ENCODE assay signal across 24 cellular contexts in genomic region chr6:166743925-166744653, GRCh38.
DNase-seq lines count a peak whose midpoint lies in the region; ATAC-seq, FAIRE-seq and TF ChIP-seq lines count a peak whose summit lies in the region.
"Had no signal": no experiment of that assay in that cellular context is flagged by ENCODE, and none has a peak within 500 bp of the region (broad histone marks: within the 10 kb centered on the region; RNA-seq: fewer than 3 reads in every experiment).

No MANE protein-coding gene starts in this region.

- H3K79me2 ChIP-seq in H1 (ENCODE audit: control insufficient read depth in 1 of 2, insufficient read depth in 2 of 2, low read length in 2 of 2): no peaks in the 10 kb centered on the region

- intact Hi-C loops in IMR-90 (cut with micrococcal nuclease): no loop called here

- H3K23me2 ChIP-seq in H1 (ENCODE audit: low read depth, low read length): no peaks in the 10 kb centered on the region

- POLR2A ChIA-PET in IMR-90 (lab: Charles Lee; ENCODE audit: unreplicated experiment): no interaction called here
- POLR2A ChIA-PET in H1 (lab: Charles Lee; ENCODE audit: partially characterized antibody): interaction anchor here (0.6 kb wide), 1 partner anchor 372 kb away, joined by 3 read pairs; no protein-coding TSS in a partner anchor

- no peaks in the 10 kb centered on the region for H3K36me3 Mint-ChIP-seq in nephron (ENCODE audit: low read depth)
- no peaks in the 10 kb centered on the region for H3K36me3 Mint-ChIP-seq in activated T-cell treated with anti-CD3 and anti-CD28 coated beads, Interleukin-2, amount 50 U/mL, for 72 hours (ENCODE audit: insufficient read depth in 2 of 2)
- H3K36me3 Mint-ChIP-seq: naive thymus-derived CD8-positive, alpha-beta T cell had no signal

- peak overlapping the region; percentile 51 to 88 (median 51) for H3K27ac Mint-ChIP-seq in nephron
- no peak overlapping the region for H3K27ac Mint-ChIP-seq in activated T-cell treated with anti-CD3 and anti-CD28 coated beads, Interleukin-2, amount 50 U/mL, for 72 hours
- H3K27ac Mint-ChIP-seq: naive thymus-derived CD8-positive, alpha-beta T cell had no signal

- H3K4me1 Mint-ChIP-seq in nephron: peaks cover 17% of the 10 kb centered on the region
- H3K4me1 Mint-ChIP-seq in activated T-cell treated with anti-CD3 and anti-CD28 coated beads, Interleukin-2, amount 50 U/mL, for 72 hours (ENCODE audit: low read depth): no peaks in the 10 kb centered on the region

- TF ChIP-seq POLR2A in IMR-90 (IDR thresholded peaks at IDR 0.05; ENCODE audit: low read depth, low read length) (no peak), H1 (IDR thresholded peaks at IDR 0.05; ENCODE audit: control extremely low read depth in 1 of 2, low read depth in 2 of 2, low read length in 2 of 2) (no peak)

- H3K9ac ChIP-seq in IMR-90 (ENCODE audit: low read depth, low read length) (no peak overlapping the region), H1 (replicated peaks in 1 of 4; ENCODE audit: extremely low read depth in 1 of 4, low read depth in 3 of 4, low read length in 3 of 4) (no peak overlapping the region)
- H3K9ac ChIP-seq: KMS-11 had no signal

- 73% methylated on average over 3 of the region's 28 CpGs; no CpG with 5 or more reads in 1 of the 2 experiments for WGBS in IMR-90 (ENCODE audit: extremely low coverage in 2 of 2, insufficient read length in 1 of 2), 2 experiments
- WGBS in H1 (ENCODE audit: extremely low coverage in 1 of 2, insufficient coverage in 1 of 2, insufficient read length in 1 of 2, insufficient replicate concordance in 2 of 2, low coverage in 1 of 2, low lambda C conversion rate in 2 of 2, missing lambda C conversion rate in 1 of 2), 2 experiments: 86% methylated on average over 24 of the region's 28 CpGs; no CpG with 5 or more reads in 1 of the 2 experiments

- H3K56ac ChIP-seq in IMR-90 (ENCODE audit: extremely low read depth, insufficient read depth, low read length) (no peak overlapping the region), H1 (replicated peaks; ENCODE audit: insufficient read length, low read depth, low read length) (no peak overlapping the region)

- no peaks in the 10 kb centered on the region for H3K9me3 Mint-ChIP-seq in nephron
- no peaks in the 10 kb centered on the region for H3K9me3 Mint-ChIP-seq in activated T-cell treated with anti-CD3 and anti-CD28 coated beads, Interleukin-2, amount 50 U/mL, for 72 hours
- H3K9me3 Mint-ChIP-seq: naive thymus-derived CD8-positive, alpha-beta T cell had no signal

- H4K91ac ChIP-seq in IMR-90 (ENCODE audit: insufficient read depth, low read depth, low read length): no peak overlapping the region
- no peak overlapping the region for H4K91ac ChIP-seq in H1 (replicated peaks; ENCODE audit: insufficient read length, low read length)

- no peak overlapping the region for H4K5ac ChIP-seq in IMR-90 (ENCODE audit: low read depth, low read length)
- no peak overlapping the region for H4K5ac ChIP-seq in H1 (ENCODE audit: insufficient read length, low read depth, low read length)

- no peaks in the 10 kb centered on the region for H3K36me3 ChIP-seq in IMR-90 (ENCODE audit: control insufficient read depth, insufficient read depth, low read length)
- no peaks in the 10 kb centered on the region for H3K36me3 ChIP-seq in H1 (ENCODE audit: control insufficient read depth in 2 of 4, insufficient read depth in 4 of 4, low read length in 3 of 4)
- H3K36me3 ChIP-seq: ascending aorta, Peyer's patch had no signal

- H3K79me1 ChIP-seq in IMR-90 (ENCODE audit: low read depth in 1 of 2, low read length in 2 of 2) (no peaks in the 10 kb centered on the region), H1 (ENCODE audit: low read depth, low read length) (no peaks in the 10 kb centered on the region)

- H4K20me1 ChIP-seq in IMR-90 (ENCODE audit: insufficient read depth, low read length) (no peaks in the 10 kb centered on the region), H1 (replicated peaks in 1 of 2; ENCODE audit: control insufficient read depth in 1 of 2, insufficient read depth in 2 of 2, low read length in 2 of 2) (peaks cover 0 to 2% of the 10 kb centered on the region in 2 experiments)

- H3K23ac ChIP-seq in IMR-90 (ENCODE audit: low read depth, low read length) (no peak overlapping the region), H1 (ENCODE audit: insufficient read length) (no peak overlapping the region)

- peaks cover 31% of the 10 kb centered on the region for H3K27me3 Mint-ChIP-seq in nephron (ENCODE audit: low read depth)
- H3K27me3 Mint-ChIP-seq in activated T-cell treated with anti-CD3 and anti-CD28 coated beads, Interleukin-2, amount 50 U/mL, for 72 hours (ENCODE audit: low read depth): no peaks in the 10 kb centered on the region

- H3K4ac ChIP-seq in IMR-90 (ENCODE audit: low read depth, low read length) (no peak overlapping the region), H1 (replicated peaks; ENCODE audit: insufficient read length, low read depth, low read length) (no peak overlapping the region)

- H2BK12ac ChIP-seq in H1 (ENCODE audit: low read depth, low read length): peak overlapping the region; percentile 60; the same call in 1 of the 2 replicates

- H3K4me2 ChIP-seq in IMR-90 (ENCODE audit: low read depth, low read length) (no peak overlapping the region), H1 (ENCODE audit: insufficient read depth in 1 of 2, low read depth in 2 of 2, low read length in 2 of 2) (no peak overlapping the region)
- H3K4me2 ChIP-seq: KMS-11 had no signal

- TF ChIP-seq CTCF in IMR-90 (conservative IDR thresholded peaks at IDR 0.05; ENCODE audit: low read depth, low read length): no peak
- no peak for TF ChIP-seq CTCF in H1 (IDR thresholded peaks at IDR 0.05; ENCODE audit: control extremely low read depth in 1 of 3, insufficient read depth in 1 of 3, low read depth in 1 of 3, low read length in 3 of 3)
- no peak for TF ChIP-seq CTCF in nephron (IDR thresholded peaks at IDR 0.05; ENCODE audit: unreplicated experiment in 3 of 3)

- peaks cover 8% of the 10 kb centered on the region; the same call in 1 of the 2 replicates for H3K9me1 ChIP-seq in IMR-90 (ENCODE audit: insufficient read depth, low read length)

- dilution Hi-C loops in IMR-90 (cut with HindIII; ENCODE audit: low sequenced_read_pairs, unreplicated experiment): no loop called here

- H3K27ac ChIP-seq in IMR-90 (ENCODE audit: insufficient read depth, low read length) (no peak overlapping the region), H1 (ENCODE audit: low read depth, low read length) (no peak overlapping the region)
- H3K27ac ChIP-seq: ascending aorta, KMS-11, Peyer's patch had no signal

- H3K27me3 ChIP-seq in IMR-90 (ENCODE audit: control insufficient read depth, insufficient read depth, low read length) (peaks cover 6% of the 10 kb centered on the region; the same call in 1 of the 2 replicates), H1 (replicated peaks in 1 of 4; ENCODE audit: control insufficient read depth in 3 of 4, extremely low read depth in 1 of 4, insufficient read depth in 3 of 4, low read length in 3 of 4) (no peaks in the 10 kb centered on the region)
- H3K27me3 ChIP-seq: ascending aorta, Peyer's patch had no signal

- BruUV-seq in IMR-90 (replicated peaks; lab: Mats Ljungman, UMichigan): no TSS peak

- peak overlapping the region in 1 of 3 experiments; percentile 18 for H3K4me3 Mint-ChIP-seq in nephron
- H3K4me3 Mint-ChIP-seq in activated T-cell treated with anti-CD3 and anti-CD28 coated beads, Interleukin-2, amount 50 U/mL, for 72 hours: no peak overlapping the region
- H3K4me3 Mint-ChIP-seq: naive thymus-derived CD8-positive, alpha-beta T cell had no signal

- ATAC-seq in IMR-90 (ENCODE audit: low read depth): peak; percentile 38
- peak; percentile 21 for ATAC-seq in stimulated activated naive CD8-positive, alpha-beta T cell treated with anti-CD3 and anti-CD28 coated beads, Interleukin-15, Interleukin-2, amounts not matched to agents 100 U/mL and 50 U/mL, for 24 hours
- no peak for ATAC-seq in activated T-cell treated with anti-CD3 and anti-CD28 coated beads, Interleukin-2, amount 50 U/mL, for 72 hours (replicated peaks in 1 of 2)
- no peak for ATAC-seq in HG03460 (IDR thresholded peaks at IDR 0.05; ENCODE audit: unreplicated experiment)
- ATAC-seq: left lobe of liver; naive thymus-derived CD8-positive, alpha-beta T cell had no signal

- TF ChIP-seq RAD21 in IMR-90 (IDR thresholded peaks at IDR 0.05; ENCODE audit: low read length) (no peak), H1 (IDR thresholded peaks at IDR 0.05 in 1 of 2, conservative IDR thresholded peaks at IDR 0.05 in 1 of 2; ENCODE audit: low read depth in 2 of 2, low read length in 2 of 2) (no peak)

- no peak overlapping the region for H4K8ac ChIP-seq in IMR-90 (ENCODE audit: low read depth in 2 of 2, low read length in 2 of 2)
- peak overlapping the region; percentile 58; the same call in 1 of the 2 replicates for H4K8ac ChIP-seq in H1 (ENCODE audit: extremely low read depth, insufficient read depth, low read length)

- H2AK5ac ChIP-seq in IMR-90 (ENCODE audit: low read depth, low read length): no peak overlapping the region
- H2AK5ac ChIP-seq in H1 (ENCODE audit: low read depth, low read length): no peak overlapping the region

- no peak overlapping the region for H2AK9ac ChIP-seq in IMR-90 (replicated peaks; ENCODE audit: low read depth, low read length, poor library complexity)

- DNase-seq in IMR-90 (peak; percentile 13), H1 (ENCODE audit: low read depth in 1 of 2, low spot score in 2 of 2) (peak in 1 of 2 experiments; percentile 46), NCI-H2171 treated with DMSO at 0.1 percent for 48 hours (lab: John Stamatoyannopoulos, UW) (no peak)
- DNase-seq in stimulated activated naive CD8-positive, alpha-beta T cell treated with anti-CD3 and anti-CD28 coated beads, Interleukin-15, Interleukin-2, amounts not matched to agents 100 U/mL and 50 U/mL, for 24 hours: no peak
- DNase-seq in activated T-cell treated with anti-CD3 and anti-CD28 coated beads, Interleukin-2, amount 50 U/mL, for 72 hours: no peak
- DNase-seq in activated T-cell treated with anti-CD3 and anti-CD28 coated beads, Interleukin-2, amount 50 U/mL, for 1 hour: no peak
- DNase-seq: activated CD4-positive, alpha-beta T cell treated with anti-CD3 and anti-CD28 coated beads for 1 hour; activated naive CD4-positive, alpha-beta T cell treated with anti-CD3 and anti-CD28 coated beads, Interleukin-2, amount 50 U/mL, for 16 hours; cerebellar nuclear complex; effector CD8-positive, alpha-beta T cell; foreskin fibroblast; GOT3; midbrain; naive thymus-derived CD8-positive, alpha-beta T cell; NCI-H1436 treated with DMSO at 0.1 percent for 48 hours; NK-92 treated with Interleukin-12 subunit alpha and Interleukin-12 subunit beta, amount 100 ng/mL, for 24 hours; Peyer's patch; SIG-M5; stimulated activated CD8-positive, alpha-beta memory T cell treated with anti-CD3 and anti-CD28 coated beads, Interleukin-4, amount 100 ng/mL, for 48 hours had no signal

- CTCF ChIA-PET in IMR-90 (lab: Yijun Ruan, JAX): no interaction called here
- CTCF ChIA-PET in H1 (lab: Charles Lee; ENCODE audit: partially characterized antibody): interaction anchor here (0.8 to 1.6 kb wide), 3 partner anchors 9 to 21 kb away, joined by 3 to 5 read pairs (median 3); no protein-coding TSS in a partner anchor

- H3K4me3 ChIP-seq in IMR-90 (ENCODE audit: insufficient read depth, low read depth, low read length) (no peak overlapping the region), H1 (ENCODE audit: extremely low read depth in 1 of 4, insufficient read depth in 2 of 4, low read depth in 3 of 4, low read length in 4 of 4) (no peak overlapping the region)
- H3K4me3 ChIP-seq: ascending aorta, Peyer's patch had no signal

- in situ Hi-C loops in IMR-90 (cut with MboI; ENCODE audit: low sequenced_read_pairs): no loop called here

- TF ChIP-seq EP300 in H1 (IDR thresholded peaks at IDR 0.05; ENCODE audit: borderline replicate concordance in 1 of 2, low read depth in 2 of 2, low read length in 2 of 2): no peak

- H2AFZ ChIP-seq in IMR-90 (replicated peaks; ENCODE audit: low read length, poor library complexity) (peak overlapping the region; percentile 51), H1 (ENCODE audit: low read length) (no peak overlapping the region)

- H2BK15ac ChIP-seq in IMR-90 (ENCODE audit: low read depth, low read length) (no peak overlapping the region), H1 (ENCODE audit: low read length) (no peak overlapping the region)

- no peak overlapping the region for H3K18ac ChIP-seq in IMR-90 (ENCODE audit: low read depth, low read length)
- no peak overlapping the region for H3K18ac ChIP-seq in H1 (ENCODE audit: extremely low read depth, low read length)

- H2BK5ac ChIP-seq in IMR-90 (ENCODE audit: low read depth, low read length, poor library complexity, severe bottlenecking) (no peak overlapping the region), H1 (ENCODE audit: low read depth, low read length) (0 out of 2 replicates have a peak overlapping the region, but pooled peaks have one; percentile 35)

- FAIRE-seq in H1 (lab: Jason Lieb, UNC): no peak

- H2BK120ac ChIP-seq in IMR-90 (ENCODE audit: low read depth, low read length) (no peak overlapping the region), H1 (replicated peaks; ENCODE audit: low read depth, low read length) (no peak overlapping the region)

- H2BK20ac ChIP-seq in IMR-90 (ENCODE audit: low read depth, low read length): no peak overlapping the region
- H2BK20ac ChIP-seq in H1 (ENCODE audit: low read length): no peak overlapping the region

- H3K4me1 ChIP-seq in IMR-90 (ENCODE audit: control insufficient read depth, insufficient read depth, low read length): peaks cover 8% of the 10 kb centered on the region; the same call in 1 of the 2 replicates
- H3K4me1 ChIP-seq in H1 (replicated peaks in 1 of 4; ENCODE audit: control insufficient read depth in 3 of 4, insufficient read depth in 4 of 4, low read length in 3 of 4): peaks cover 0 to 15% (median 6%) of the 10 kb centered on the region in 4 experiments; a peak in 6 of 7 replicates
- H3K4me1 ChIP-seq: ascending aorta had no signal

- no peak overlapping the region for H3K14ac ChIP-seq in IMR-90 (replicated peaks; ENCODE audit: low read depth, low read length)
- no peak overlapping the region for H3K14ac ChIP-seq in H1 (ENCODE audit: insufficient read length)

- H3K9me3 ChIP-seq in IMR-90 (ENCODE audit: control insufficient read depth, insufficient read depth, low read length) (peaks cover 3% of the 10 kb centered on the region), H1 (ENCODE audit: insufficient read depth in 2 of 2, low read depth in 1 of 2, low read length in 1 of 2) (0 out of 4 replicates have a peak, but pooled peaks cover 0 to 2% of the 10 kb centered on the region in 2 experiments)
- H3K9me3 ChIP-seq: ascending aorta, Peyer's patch had no signal

Comparison
In these comparisons a context has a peak if more than half of its experiments do, and no peak if none do; other contexts are left out.
1. ATAC-seq: peak in IMR-90 (single experiment) and stimulated activated naive CD8-positive, alpha-beta T cell treated with anti-CD3 and anti-CD28 coated beads, Interleukin-15, Interleukin-2, amounts not matched to agents 100 U/mL and 50 U/mL, for 24 hours (single experiment); none in activated T-cell treated with anti-CD3 and anti-CD28 coated beads, Interleukin-2, amount 50 U/mL, for 72 hours (0 of 2) and HG03460 (single experiment).